Comparison of ENCODE assay signal across 26 cellular contexts in genomic region chr7:133611955-133612354, GRCh38.
"Had no signal": no experiment of that assay in that cellular context is flagged by ENCODE, and none has a peak within 500 bp of the region (broad histone marks: within the 10 kb centered on the region; RNA-seq: fewer than 3 reads in every experiment).

No MANE protein-coding gene starts in this region.

- ATAC-seq: effector memory CD8-positive, alpha-beta T cell; gastrocnemius medialis; heart right ventricle; left cardiac atrium; left lung; left ventricle myocardium superior; lower lobe of right lung; mucosa of descending colon had no signal

- H3K9me3 ChIP-seq: colonic mucosa, esophagus squamous epithelium, gastrocnemius medialis, heart right ventricle, left lung, lower lobe of right lung, mucosa of descending colon had no signal

- H3K36me3 Mint-ChIP-seq: mesothelial cell of epicardium had no signal

- H3K27me3 ChIP-seq: colonic mucosa, esophagus squamous epithelium, gastrocnemius medialis, heart right ventricle, left lung had no signal

- H3K9me3 Mint-ChIP-seq: dendritic cell treated with granulocyte-macrophage colony-stimulating factor and Interleukin-4, amounts not matched to agents 40 ng/mL and 50 ng/mL, for 4 days; effector memory CD8-positive, alpha-beta T cell; endodermal cell; mesothelial cell of epicardium had no signal

- H3K4me3 Mint-ChIP-seq: dendritic cell treated with granulocyte-macrophage colony-stimulating factor and Interleukin-4, amounts not matched to agents 40 ng/mL and 50 ng/mL, for 4 days; effector memory CD8-positive, alpha-beta T cell; endodermal cell; mesothelial cell of epicardium had no signal

- H3K27ac Mint-ChIP-seq: dendritic cell treated with granulocyte-macrophage colony-stimulating factor and Interleukin-4, amounts not matched to agents 40 ng/mL and 50 ng/mL, for 4 days; endodermal cell; mesothelial cell of epicardium had no signal

- DNase-seq: colonic mucosa; cortex of kidney; effector CD8-positive, alpha-beta T cell; effector memory CD8-positive, alpha-beta T cell; endodermal cell; erythroblast; esophagus squamous epithelium; foreskin fibroblast; foreskin melanocyte; gastrocnemius medialis; glutamatergic neuron; head of caudate nucleus; heart right ventricle; hippocampal formation; left cardiac atrium; left lung; left ventricle myocardium superior; lower lobe of right lung; mesenchymal stem cell; mucosa of descending colon had no signal

- H3K4me3 ChIP-seq: colonic mucosa, esophagus squamous epithelium, gastrocnemius medialis, heart right ventricle, left lung, lower lobe of right lung, mucosa of descending colon had no signal

- H3K4me1 Mint-ChIP-seq: mesothelial cell of epicardium had no signal

- H3K27ac ChIP-seq: colonic mucosa, epithelial cell of prostate, gastrocnemius medialis, heart right ventricle, left lung, lower lobe of right lung had no signal

- H3K4me1 ChIP-seq: colonic mucosa, gastrocnemius medialis, heart right ventricle, left lung, lower lobe of right lung had no signal

- H3K36me3 ChIP-seq: colonic mucosa, esophagus squamous epithelium, gastrocnemius medialis, heart right ventricle, left lung, lower lobe of right lung had no signal

- H3K27me3 Mint-ChIP-seq: dendritic cell treated with granulocyte-macrophage colony-stimulating factor and Interleukin-4, amounts not matched to agents 40 ng/mL and 50 ng/mL, for 4 days; effector memory CD8-positive, alpha-beta T cell had no signal

- FAIRE-seq: endometrium, islet of Langerhans, keratinocyte had no signal
